Comparison of ENCODE assay signal across 31 cellular contexts in the genomic region with DNA sequence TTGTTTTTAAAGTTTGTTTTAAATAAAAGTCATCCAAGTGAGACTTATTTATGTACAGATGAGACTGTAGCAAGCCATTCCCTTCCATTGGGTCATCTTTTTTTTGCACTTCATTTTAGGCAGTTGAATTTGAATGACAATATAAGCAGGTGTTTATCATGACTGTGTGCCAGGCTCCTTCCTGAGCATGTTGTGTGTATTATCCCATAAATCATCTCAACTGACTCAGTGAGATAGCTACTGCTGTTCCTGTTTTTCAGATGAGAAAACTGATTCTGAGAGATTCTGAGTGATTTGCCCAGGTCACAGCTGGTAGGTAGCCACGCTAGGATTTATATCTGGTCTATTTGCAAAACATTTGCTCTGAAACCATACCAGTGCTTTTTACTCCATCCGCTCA. TPM values are rescaled to one million over a fixed set of nuclear protein-coding genes. Genes with fewer than 3 reads are reported as not detected.
DNase-seq lines count a peak whose midpoint lies in the region; ATAC-seq and TF ChIP-seq lines count a peak whose summit lies in the region.
"Had no signal": no experiment of that assay in that cellular context is flagged by ENCODE, and none has a peak within 500 bp of the region (broad histone marks: within the 10 kb centered on the region; RNA-seq: fewer than 3 reads in every experiment).

No MANE protein-coding gene starts in this region.

- H3K36me3 ChIP-seq in naive thymus-derived CD4-positive, alpha-beta T cell (ENCODE audit: control insufficient read depth in 2 of 3, insufficient read depth in 3 of 3, low read length in 3 of 3) = peaks cover 0 to 8% (median 0%) of the 10 kb centered on the region in 3 experiments
- H3K36me3 ChIP-seq in brain microvascular endothelial cell (replicated peaks) = no peaks in the 10 kb centered on the region
- H3K36me3 ChIP-seq: BE2C, right atrium auricular region had no signal

- POLR2A ChIA-PET in naive thymus-derived CD4-positive, alpha-beta T cell (lab: Charles Lee) = no interaction called here

- no peaks in the 10 kb centered on the region for H3K27me3 ChIP-seq in naive thymus-derived CD4-positive, alpha-beta T cell (ENCODE audit: control insufficient read depth in 2 of 2, insufficient read depth in 2 of 2, low read length in 2 of 2)
- no peaks in the 10 kb centered on the region for H3K27me3 ChIP-seq in brain microvascular endothelial cell (replicated peaks)
- H3K27me3 ChIP-seq: BE2C, heart right ventricle, Peyer's patch, right atrium auricular region, upper lobe of left lung had no signal

- H3K4me1 ChIP-seq in naive thymus-derived CD4-positive, alpha-beta T cell (ENCODE audit: control insufficient read depth in 2 of 2, insufficient read depth in 2 of 2, low read length in 2 of 2) = no peaks in the 10 kb centered on the region
- H3K4me1 ChIP-seq: BE2C, heart right ventricle, Peyer's patch, right atrium auricular region, upper lobe of left lung had no signal

- intact Hi-C loops in naive thymus-derived CD4-positive, alpha-beta T cell (cut with micrococcal nuclease) = no loop called here

- peak; percentile 45 for DNase-seq in NCI-H748 (lab: John Stamatoyannopoulos, UW; ENCODE audit: unreplicated experiment)
- DNase-seq in NCI-H748 treated with DMSO at 0.1 percent for 48 hours (lab: John Stamatoyannopoulos, UW) = no peak
- DNase-seq in NCI-H146 treated with DMSO at 0.1 percent for 48 hours (lab: John Stamatoyannopoulos, UW; ENCODE audit: unreplicated experiment) = peak; percentile 13
- peak; percentile 43 for DNase-seq in NCI-H69 (lab: John Stamatoyannopoulos, UW)
- DNase-seq in naive thymus-derived CD4-positive, alpha-beta T cell = no peak
- no peak for DNase-seq in T-helper 1 cell
- DNase-seq in omental fat pad (ENCODE audit: low spot score) = no peak
- no peak for DNase-seq in brain microvascular endothelial cell
- DNase-seq: activated CD4-positive, alpha-beta T cell treated with anti-CD3 and anti-CD28 coated beads, Interleukin-2, amount 10 ng/mL, durations not matched to agents 24 days and 14 days; activated effector memory CD4-positive, alpha-beta T cell treated with anti-CD3 and anti-CD28 coated beads, Interleukin-2, amount 50 U/mL, for 16 hours; activated T-cell treated with anti-CD3 and anti-CD28 coated beads, Interleukin-2, amount 50 U/mL, for 1 hour; BE2C; caudate nucleus; cortex of kidney; DMS79 treated with DMSO at 0.1 percent for 48 hours; effector memory CD8-positive, alpha-beta T cell; foreskin fibroblast; heart right ventricle; MV-4-11; NCI-H446; Peyer's patch; stimulated activated CD4-positive, alpha-beta T cell treated with anti-CD3 and anti-CD28 coated beads, Interleukin-4, amount 100 ng/mL, for 1 hour; SW 1271; T1000; upper lobe of left lung had no signal

- no peaks in the 10 kb centered on the region for H3K9me3 Mint-ChIP-seq in naive thymus-derived CD4-positive, alpha-beta T cell
- H3K9me3 Mint-ChIP-seq: activated CD4-positive, alpha-beta T cell treated with anti-CD3 and anti-CD28 coated beads, Interleukin-2, amount 10 ng/mL, durations not matched to agents 24 days and 14 days; effector memory CD8-positive, alpha-beta T cell had no signal

- no peak overlapping the region for H3K27ac ChIP-seq in naive thymus-derived CD4-positive, alpha-beta T cell (ENCODE audit: low read depth, low read length)
- no peak overlapping the region for H3K27ac ChIP-seq in brain microvascular endothelial cell
- H3K27ac ChIP-seq: heart right ventricle, Peyer's patch, right atrium auricular region, upper lobe of left lung had no signal

- no peaks in the 10 kb centered on the region for H3K27me3 Mint-ChIP-seq in naive thymus-derived CD4-positive, alpha-beta T cell
- H3K27me3 Mint-ChIP-seq: activated CD4-positive, alpha-beta T cell treated with anti-CD3 and anti-CD28 coated beads, Interleukin-2, amount 10 ng/mL, durations not matched to agents 24 days and 14 days; effector memory CD8-positive, alpha-beta T cell had no signal

- no peak overlapping the region for H3K4me3 Mint-ChIP-seq in naive thymus-derived CD4-positive, alpha-beta T cell
- H3K4me3 Mint-ChIP-seq: activated CD4-positive, alpha-beta T cell treated with anti-CD3 and anti-CD28 coated beads, Interleukin-2, amount 10 ng/mL, durations not matched to agents 24 days and 14 days; effector memory CD8-positive, alpha-beta T cell had no signal

- H3K4me1 Mint-ChIP-seq in naive thymus-derived CD4-positive, alpha-beta T cell = peaks cover 0 to 3% (median 0%) of the 10 kb centered on the region in 7 donors
- H3K4me1 Mint-ChIP-seq: activated CD4-positive, alpha-beta T cell treated with anti-CD3 and anti-CD28 coated beads, Interleukin-2, amount 10 ng/mL, durations not matched to agents 24 days and 14 days had no signal

- no peaks in the 10 kb centered on the region for H3K9me3 ChIP-seq in naive thymus-derived CD4-positive, alpha-beta T cell (ENCODE audit: control insufficient read depth in 2 of 3, low read length in 3 of 3)
- H3K9me3 ChIP-seq: BE2C, heart right ventricle, Peyer's patch, right atrium auricular region, upper lobe of left lung had no signal

- TF ChIP-seq CTCF in omental fat pad (IDR thresholded peaks at IDR 0.05) = no peak
- TF ChIP-seq CTCF in brain microvascular endothelial cell (IDR thresholded peaks at IDR 0.05; ENCODE audit: low read depth, low read length, missing control alignments) = no peak

- CTCF ChIA-PET in naive thymus-derived CD4-positive, alpha-beta T cell (lab: Charles Lee) = interaction anchor here (0.6 to 0.7 kb wide), 2 partner anchors 28 to 311 kb away, joined by 3 read pairs; no protein-coding TSS in a partner anchor

- in situ Hi-C loops in brain microvascular endothelial cell (cut with HindIII; ENCODE audit: low pct_ligation_motif_present, low sequenced_read_pairs) = no loop called here

- H3K36me3 Mint-ChIP-seq in naive thymus-derived CD4-positive, alpha-beta T cell = peaks cover 0 to 21% (median 10%) of the 10 kb centered on the region in 5 donors

- H3K4me3 ChIP-seq in naive thymus-derived CD4-positive, alpha-beta T cell (ENCODE audit: low read length) = no peak overlapping the region
- no peak overlapping the region for H3K4me3 ChIP-seq in brain microvascular endothelial cell (ENCODE audit: low read depth, low read length)
- H3K4me3 ChIP-seq: heart right ventricle, lung, Peyer's patch, right atrium auricular region, upper lobe of left lung had no signal

- peak overlapping the region in 3 of 9 donors; percentile 22 to 69 (median 42) for H3K27ac Mint-ChIP-seq in naive thymus-derived CD4-positive, alpha-beta T cell
- H3K27ac Mint-ChIP-seq: activated CD4-positive, alpha-beta T cell treated with anti-CD3 and anti-CD28 coated beads, Interleukin-2, amount 10 ng/mL, durations not matched to agents 24 days and 14 days; effector memory CD8-positive, alpha-beta T cell had no signal

- ATAC-seq in naive thymus-derived CD4-positive, alpha-beta T cell = peak; percentile 37
- no peak for ATAC-seq in omental fat pad (ENCODE audit: low FRiP score)
- ATAC-seq: effector memory CD8-positive, alpha-beta T cell; esophagus mucosa; heart right ventricle had no signal

RNA-seq across cellular contexts. Expression of a gene that starts 11.7 kb away (rescaled TPM):
- total RNA-seq in naive thymus-derived CD4-positive, alpha-beta T cell = 10 to 100 TPM in 4 of 5 experiments, 1 to 10 TPM in 1; 7.3 to 19.6 (median 17.1) TPM
- polyA plus RNA-seq in naive thymus-derived CD4-positive, alpha-beta T cell = 10 to 100 TPM; 37.4 to 44.5 TPM
- 10 to 100 TPM in 2 of 4 donors, 1 to 10 TPM in 2; 7.1 to 16.4 (median 11.0) TPM for total RNA-seq in omental fat pad

RNA-seq across cellular contexts. Expression of a gene that starts 42.4 kb away (rescaled TPM):
- not detected for total RNA-seq in naive thymus-derived CD4-positive, alpha-beta T cell
- not detected for polyA plus RNA-seq in naive thymus-derived CD4-positive, alpha-beta T cell
- total RNA-seq in omental fat pad = 100 to 1,000 TPM in 1 of 4 donors, 10 to 100 TPM in 3; 18.0 to 116 (median 20.8) TPM
- total RNA-seq: A673; activated CD4-positive, alpha-beta T cell treated with anti-CD3 and anti-CD28 coated beads, Interleukin-2, amount 10 ng/mL, durations not matched to agents 24 days and 14 days; activated CD8-positive, alpha-beta memory T cell treated with anti-CD3 and anti-CD28 coated beads for 36 hours had no signal
- polyA plus RNA-seq: neural cell had no signal

Comparison
In these comparisons a context has a peak if more than half of its experiments do, and no peak if none do; other contexts are left out.
1. DNase-seq: peak in NCI-H748 (single experiment), NCI-H146 treated with DMSO at 0.1 percent for 48 hours (single experiment) and NCI-H69 (single experiment); none in NCI-H748 treated with DMSO at 0.1 percent for 48 hours (single experiment), naive thymus-derived CD4-positive, alpha-beta T cell (0 of 9), T-helper 1 cell (0 of 5), omental fat pad (single experiment) and brain microvascular endothelial cell (single experiment).
2. RNA of a gene that starts 42.4 kb away (total RNA-seq): 18.0 to 116 TPM in omental fat pad; not detected in naive thymus-derived CD4-positive, alpha-beta T cell; every median in the first group is over 10 times any median in the second.